ENCODE assay signal across 23 cellular contexts in genomic region chr20:7406671-7407070, GRCh38.
"Had no signal": no experiment of that assay in that cellular context is flagged by ENCODE, and none has a peak within 500 bp of the region (broad histone marks: within the 10 kb centered on the region; RNA-seq: fewer than 3 reads in every experiment).

No MANE protein-coding gene starts in this region.

- H3K4me1 ChIP-seq: gastrocnemius medialis, lower lobe of right lung, psoas muscle, spleen, testis, tibial artery had no signal

- DNase-seq: cortex of kidney; effector memory CD8-positive, alpha-beta T cell; foreskin fibroblast; gastrocnemius medialis; head of caudate nucleus; left colon; left ventricle myocardium superior; lower lobe of right lung; natural killer cell; occipital lobe; ovary; posterior cingulate gyrus; psoas muscle; right cardiac atrium; spleen; stimulated activated CD4-positive, alpha-beta T cell treated with anti-CD3 and anti-CD28 coated beads, Interleukin-4, amount 100 ng/mL, for 4 hours; stimulated activated naive CD8-positive, alpha-beta T cell treated with anti-CD3 and anti-CD28 coated beads, Interleukin-15, Interleukin-2, amounts not matched to agents 100 U/mL and 50 U/mL, for 24 hours; substantia nigra; testis; tibial artery had no signal

- H3K27ac ChIP-seq: gastrocnemius medialis, lower lobe of right lung, ovary, psoas muscle, skin epidermis, spleen, testis, tibial artery had no signal

- ATAC-seq: effector memory CD8-positive, alpha-beta T cell; esophagus mucosa; gastrocnemius medialis; left colon; left ventricle myocardium superior; lower lobe of right lung; natural killer cell; psoas muscle; right cardiac atrium; stimulated activated memory B cell treated with anti-CD40 and anti-IgM and Interleukin-4, amounts not matched to agents 10 μg/mL and 1 μg/mL and 100 μg/mL, for 72 hours; stimulated activated naive CD8-positive, alpha-beta T cell treated with anti-CD3 and anti-CD28 coated beads, Interleukin-15, Interleukin-2, amounts not matched to agents 100 U/mL and 50 U/mL, for 24 hours had no signal

- H3K9me3 ChIP-seq: gastrocnemius medialis, lower lobe of right lung, ovary, psoas muscle, testis, tibial artery had no signal

- H3K27me3 ChIP-seq: gastrocnemius medialis, ovary, spleen, testis, tibial artery had no signal

- H3K36me3 ChIP-seq: gastrocnemius medialis, lower lobe of right lung, ovary, spleen, tibial artery had no signal

- H3K4me3 ChIP-seq: gastrocnemius medialis, lower lobe of right lung, ovary, psoas muscle, skin epidermis, spleen, testis, tibial artery had no signal
